Comparison of ENCODE assay signal across 1 cellular context in the genomic region with DNA sequence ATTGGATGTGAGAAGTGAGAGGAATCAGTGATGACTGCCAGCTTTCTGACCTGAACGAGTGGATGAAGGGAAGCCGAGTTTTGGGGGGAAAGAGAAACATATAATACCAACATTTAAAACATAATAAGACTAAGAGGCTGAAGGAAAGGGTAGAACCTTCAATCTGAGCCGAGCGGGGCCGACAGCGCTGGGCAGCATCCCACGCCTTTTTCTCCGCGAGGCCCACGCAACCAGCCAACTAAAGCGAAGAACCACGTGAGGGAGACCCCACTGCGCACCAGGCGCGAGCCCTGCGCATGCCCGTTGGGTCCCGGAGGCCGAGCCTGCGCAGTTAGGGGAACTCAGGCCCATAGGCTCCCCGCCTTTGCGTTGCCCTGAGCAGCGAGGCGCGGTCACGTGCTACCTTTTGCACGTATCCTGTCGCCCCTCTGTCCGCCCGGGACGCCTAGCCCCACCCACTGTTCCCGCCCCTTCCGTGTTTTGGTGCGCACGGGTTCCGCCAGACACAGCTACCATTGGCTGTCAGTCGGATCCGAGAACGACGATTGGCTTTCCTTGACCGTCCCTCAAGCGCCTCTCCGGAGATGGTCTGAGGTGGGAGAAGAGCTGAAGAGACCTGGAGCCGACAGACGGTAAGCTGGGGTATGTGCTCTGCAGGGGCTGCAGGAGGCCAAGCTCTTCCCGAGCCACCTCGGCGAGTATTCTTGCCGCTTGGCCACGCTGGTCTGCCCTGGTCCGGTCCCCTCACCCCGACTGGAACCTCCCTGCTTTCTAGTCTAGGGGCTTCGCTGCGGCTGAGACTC.
TF ChIP-seq lines count a peak whose summit lies in the region.

Gene HINFP (plus strand): TSS at position 573 of the 803 bp plus-strand sequence. CDS start 5,365 bp downstream, outside the sequence.

TF ChIP-seq in WTC11, 78 proteins besides CTCF, POLR2A, EP300 and RAD21 (continued from another document and continues in another):
- TF ChIP-seq NFE2L1 (CRISPR knock-in tag; IDR thresholded peaks at IDR 0.05) (no peak), ATF6 (CRISPR knock-in tag; IDR thresholded peaks at IDR 0.05) (no peak), ETV6 (CRISPR knock-in tag; IDR thresholded peaks at IDR 0.05) (no peak; the same call in 1 of the 2 replicates), ESRRA (CRISPR knock-in tag; IDR thresholded peaks at IDR 0.05; ENCODE audit: borderline replicate concordance) (no peak), FOXK1 (CRISPR knock-in tag; IDR thresholded peaks at IDR 0.05) (peak; percentile 99), FOXJ3 (CRISPR knock-in tag; IDR thresholded peaks at IDR 0.05; ENCODE audit: borderline replicate concordance) (no peak), SMAD4 (CRISPR knock-in tag; IDR thresholded peaks at IDR 0.05) (no peak), ATF3 (CRISPR knock-in tag; conservative IDR thresholded peaks at IDR 0.05) (no peak), ATF1 (CRISPR knock-in tag; IDR thresholded peaks at IDR 0.05) (no peak), ZNF512 (CRISPR knock-in tag; IDR thresholded peaks at IDR 0.05; ENCODE audit: borderline replicate concordance) (no peak), NR3C1 (CRISPR knock-in tag; conservative IDR thresholded peaks at IDR 0.05; ENCODE audit: low read depth) (no peak), MXD4 (CRISPR knock-in tag; IDR thresholded peaks at IDR 0.05; ENCODE audit: borderline replicate concordance) (no peak), RORB (CRISPR knock-in tag; IDR thresholded peaks at IDR 0.05) (no peak), CBFB (CRISPR knock-in tag; IDR thresholded peaks at IDR 0.05; ENCODE audit: low read depth) (no peak; the same call in 1 of the 2 replicates), EMX1 (CRISPR knock-in tag; IDR thresholded peaks at IDR 0.05) (no peak), USF1 (CRISPR knock-in tag; IDR thresholded peaks at IDR 0.05) (peak; percentile 99), TCF7 (CRISPR knock-in tag; IDR thresholded peaks at IDR 0.05; ENCODE audit: low read depth) (no peak), SP1 (CRISPR knock-in tag; conservative IDR thresholded peaks at IDR 0.05) (peak; percentile 97), ZNF219 (CRISPR knock-in tag; IDR thresholded peaks at IDR 0.05; ENCODE audit: borderline replicate concordance) (no peak), NR1H2 (CRISPR knock-in tag; IDR thresholded peaks at IDR 0.05) (no peak), ARID4B (CRISPR knock-in tag; IDR thresholded peaks at IDR 0.05; ENCODE audit: borderline replicate concordance) (peak; percentile 54; the same call in 1 of the 2 replicates), ZNF317 (CRISPR knock-in tag; IDR thresholded peaks at IDR 0.05; ENCODE audit: borderline replicate concordance, low read depth) (no peak), CREB1 (CRISPR knock-in tag; IDR thresholded peaks at IDR 0.05) (no peak), FOXP4 (CRISPR knock-in tag; IDR thresholded peaks at IDR 0.05) (0 out of 2 replicates have a peak, but pooled peaks have one; percentile 20), GRHL2 (CRISPR knock-in tag; IDR thresholded peaks at IDR 0.05; ENCODE audit: insufficient replicate concordance, severe bottlenecking) (no peak), ZNF532 (CRISPR knock-in tag; IDR thresholded peaks at IDR 0.05; ENCODE audit: borderline replicate concordance) (no peak), ZMAT4 (CRISPR knock-in tag; IDR thresholded peaks at IDR 0.05) (no peak)
- TF ChIP-seq, protein P1, sequence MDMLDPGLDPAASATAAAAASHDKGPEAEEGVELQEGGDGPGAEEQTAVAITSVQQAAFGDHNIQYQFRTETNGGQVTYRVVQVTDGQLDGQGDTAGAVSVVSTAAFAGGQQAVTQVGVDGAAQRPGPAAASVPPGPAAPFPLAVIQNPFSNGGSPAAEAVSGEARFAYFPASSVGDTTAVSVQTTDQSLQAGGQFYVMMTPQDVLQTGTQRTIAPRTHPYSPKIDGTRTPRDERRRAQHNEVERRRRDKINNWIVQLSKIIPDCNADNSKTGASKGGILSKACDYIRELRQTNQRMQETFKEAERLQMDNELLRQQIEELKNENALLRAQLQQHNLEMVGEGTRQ (CRISPR knock-in tag; IDR thresholded peaks at IDR 0.05): peak; percentile 99
- TF ChIP-seq, protein P2, sequence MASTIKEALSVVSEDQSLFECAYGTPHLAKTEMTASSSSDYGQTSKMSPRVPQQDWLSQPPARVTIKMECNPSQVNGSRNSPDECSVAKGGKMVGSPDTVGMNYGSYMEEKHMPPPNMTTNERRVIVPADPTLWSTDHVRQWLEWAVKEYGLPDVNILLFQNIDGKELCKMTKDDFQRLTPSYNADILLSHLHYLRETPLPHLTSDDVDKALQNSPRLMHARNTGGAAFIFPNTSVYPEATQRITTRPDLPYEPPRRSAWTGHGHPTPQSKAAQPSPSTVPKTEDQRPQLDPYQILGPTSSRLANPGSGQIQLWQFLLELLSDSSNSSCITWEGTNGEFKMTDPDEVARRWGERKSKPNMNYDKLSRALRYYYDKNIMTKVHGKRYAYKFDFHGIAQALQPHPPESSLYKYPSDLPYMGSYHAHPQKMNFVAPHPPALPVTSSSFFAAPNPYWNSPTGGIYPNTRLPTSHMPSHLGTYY (CRISPR knock-in tag; IDR thresholded peaks at IDR 0.05): no peak
